Comparison of ENCODE assay signal across 10 cellular contexts in the genomic region with DNA sequence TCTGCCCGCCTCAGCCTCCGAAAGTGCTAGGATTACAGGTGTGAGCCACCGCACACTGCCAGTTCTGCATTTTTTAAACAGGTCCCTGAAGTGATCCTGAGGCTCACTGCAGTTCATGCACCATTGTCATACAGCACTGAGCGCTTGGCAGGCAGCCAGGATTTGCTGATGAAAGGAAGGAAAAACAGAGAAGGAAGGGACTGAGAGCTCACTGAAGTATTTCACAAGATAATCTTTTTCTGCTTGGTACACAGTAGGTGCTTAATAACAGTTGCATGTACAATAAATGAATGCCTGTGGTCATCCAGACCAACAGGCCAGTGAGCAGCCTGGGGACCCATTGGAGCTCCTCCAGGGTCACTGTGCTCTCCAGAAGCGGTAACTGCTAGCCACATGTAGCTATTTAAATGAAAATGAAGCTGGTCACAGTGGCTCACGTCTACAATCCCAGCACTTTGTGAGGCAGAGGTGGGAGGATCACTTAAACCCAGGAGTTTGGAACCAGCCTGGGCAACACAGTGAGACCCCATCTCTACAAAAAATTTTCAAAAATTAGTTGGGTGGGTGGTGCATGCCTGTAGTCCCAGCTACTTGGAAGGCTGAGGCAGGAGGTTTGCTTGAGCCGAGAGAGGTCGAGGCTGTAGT. TPM values are rescaled to one million over a fixed set of nuclear protein-coding genes. Genes with fewer than 3 reads are reported as not detected.
A peak's percentile ranks its signal among the peaks of the same experiment; 100 is the strongest.
DNase-seq lines count a peak whose midpoint lies in the region; TF ChIP-seq lines count a peak whose summit lies in the region.
"Had no signal": no experiment of that assay in that cellular context is flagged by ENCODE, and none has a peak within 500 bp of the region (broad histone marks: within the 10 kb centered on the region; RNA-seq: fewer than 3 reads in every experiment).

No MANE protein-coding gene starts in this region.

- no peak for TF ChIP-seq CTCF in fibroblast of pulmonary artery (IDR thresholded peaks at IDR 0.05; ENCODE audit: low read length, missing control alignments)

- no peak overlapping the region for H3K4me3 ChIP-seq in Jurkat, Clone E6-1 (ENCODE audit: low read length)
- H3K4me3 ChIP-seq in fibroblast of pulmonary artery (replicated peaks; ENCODE audit: low read depth, low read length) = no peak overlapping the region

- in situ Hi-C loops in Caki2 (cut with HindIII; ENCODE audit: low pct_unique_long_range_greater_than_20kb, low sequenced_read_pairs) = no loop called here

- DNase-seq in Caki2 (ENCODE audit: low read depth) (peak; percentile 52), NCI-H82 treated with DMSO at 0.1 percent for 48 hours (lab: John Stamatoyannopoulos, UW; ENCODE audit: unreplicated experiment) (peak; percentile 30), fibroblast of pulmonary artery (ENCODE audit: low read depth) (peak; percentile 55), islet precursor cell (no peak), NCI-H1048 (lab: John Stamatoyannopoulos, UW) (no peak), inferior parietal cortex (ENCODE audit: extremely low spot score) (no peak)
- DNase-seq in Jurkat, Clone E6-1 (ENCODE audit: low read depth, low spot score) = peak; percentile 50
- DNase-seq in stimulated activated CD4-positive, alpha-beta T cell treated with anti-CD3 and anti-CD28 coated beads, Interleukin-4, amount 100 ng/mL, for 24 hours = no peak
- DNase-seq: activated CD4-positive, alpha-beta T cell treated with anti-CD3 and anti-CD28 coated beads, Interleukin-2, amount 50 U/mL, for 4 hours; NCI-H226 had no signal

RNA-seq across cellular contexts. Expression of a gene that starts 33.1 kb away (rescaled TPM):
- 38.0 and 50.2 TPM in 2 replicates for total RNA-seq in Caki2 (2014; rRNA removed; shearing (Covaris generic); ENCODE audit: low replicate concordance)
- polyA plus RNA-seq in Jurkat, Clone E6-1 (2012; ENCODE audit: insufficient read depth, insufficient read length) = not detected

Comparison
In these comparisons a context has a peak if more than half of its experiments do, and no peak if none do; other contexts are left out.
1. DNase-seq: peak in Caki2 (single experiment), Jurkat, Clone E6-1 (single experiment), NCI-H82 treated with DMSO at 0.1 percent for 48 hours (single experiment) and fibroblast of pulmonary artery (single experiment); none in islet precursor cell (single experiment), stimulated activated CD4-positive, alpha-beta T cell treated with anti-CD3 and anti-CD28 coated beads, Interleukin-4, amount 100 ng/mL, for 24 hours (single experiment), NCI-H1048 (single experiment) and inferior parietal cortex (single experiment).